ENCODE assay signal across 16 cellular contexts in the genomic region with DNA sequence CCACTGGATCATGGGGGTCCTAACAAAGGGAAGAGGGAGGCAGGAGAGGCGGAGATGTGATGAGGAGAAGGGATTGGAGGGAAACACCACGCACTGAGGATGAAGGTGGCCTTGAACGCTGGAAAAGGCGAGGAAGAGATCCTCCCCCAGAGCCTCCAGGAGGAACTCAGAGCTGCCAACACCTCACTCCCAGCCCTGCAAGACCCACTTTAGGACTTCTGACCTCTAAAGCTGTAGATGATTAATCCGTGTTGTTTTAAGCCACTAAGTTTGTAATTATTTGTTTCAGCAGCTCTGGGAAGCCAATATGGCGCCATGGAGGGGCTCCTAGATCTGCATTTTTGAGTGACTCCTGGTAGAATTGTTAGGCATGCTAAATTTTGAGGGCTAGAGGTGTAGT.
"Had no signal": no experiment of that assay in that cellular context is flagged by ENCODE, and none has a peak within 500 bp of the region (broad histone marks: within the 10 kb centered on the region; RNA-seq: fewer than 3 reads in every experiment).

No MANE protein-coding gene starts in this region.

- H3K36me3 ChIP-seq: gastrocnemius medialis, heart right ventricle, tibial artery had no signal

- H3K4me3 ChIP-seq: coronary artery, gastrocnemius medialis, heart right ventricle, mucosa of descending colon, tibial artery had no signal

- H3K4me2 ChIP-seq: SK-N-SH had no signal

- H3K36me3 Mint-ChIP-seq: naive B cell, WTC11 had no signal

- H3K4me3 Mint-ChIP-seq: activated T-helper 1 cell treated with anti-CD3 and anti-CD28 coated beads, Interleukin-12 subunit alpha, Interleukin-12 subunit beta, Interleukin-2, Interleukin-4 antibody, amounts not matched to agents 30 ng/mL and 10 ng/mL and 1 ng/mL, durations not matched to agents 14 hours and 24 hours and 36 hours; naive B cell; WTC11 had no signal

- H3K4me1 ChIP-seq: gastrocnemius medialis had no signal

- H3K9ac ChIP-seq: SK-N-SH had no signal

- H3K9me3 Mint-ChIP-seq: activated T-helper 1 cell treated with anti-CD3 and anti-CD28 coated beads, Interleukin-12 subunit alpha, Interleukin-12 subunit beta, Interleukin-2, Interleukin-4 antibody, amounts not matched to agents 30 ng/mL and 10 ng/mL and 1 ng/mL, durations not matched to agents 14 hours and 24 hours and 36 hours; naive B cell; WTC11 had no signal

- H3K9me3 ChIP-seq: gastrocnemius medialis, heart right ventricle, mucosa of descending colon, SK-N-SH, tibial artery had no signal

- ATAC-seq: esophagus mucosa, gastrocnemius medialis, heart right ventricle, mucosa of descending colon, WTC11 had no signal

- DNase-seq: activated CD4-positive, alpha-beta T cell treated with anti-CD3 and anti-CD28 coated beads for 4 hours; activated gamma-delta T cell treated with Interleukin-2 at 50 U/mL for 16 hours; aorta; gastrocnemius medialis; heart right ventricle; mesenchymal stem cell; mucosa of descending colon; naive B cell; SK-N-SH; stimulated activated naive CD4-positive, alpha-beta T cell treated with Interleukin-2 at 50 U/mL for 16 hours; substantia nigra; tibial artery had no signal

- H3K27ac Mint-ChIP-seq: activated T-helper 1 cell treated with anti-CD3 and anti-CD28 coated beads, Interleukin-12 subunit alpha, Interleukin-12 subunit beta, Interleukin-2, Interleukin-4 antibody, amounts not matched to agents 30 ng/mL and 10 ng/mL and 1 ng/mL, durations not matched to agents 14 hours and 24 hours and 36 hours; WTC11 had no signal

- H3K27me3 ChIP-seq: gastrocnemius medialis, tibial artery had no signal

- H3K27ac ChIP-seq: coronary artery, gastrocnemius medialis, heart right ventricle, tibial artery had no signal
